In the genomic region with DNA sequence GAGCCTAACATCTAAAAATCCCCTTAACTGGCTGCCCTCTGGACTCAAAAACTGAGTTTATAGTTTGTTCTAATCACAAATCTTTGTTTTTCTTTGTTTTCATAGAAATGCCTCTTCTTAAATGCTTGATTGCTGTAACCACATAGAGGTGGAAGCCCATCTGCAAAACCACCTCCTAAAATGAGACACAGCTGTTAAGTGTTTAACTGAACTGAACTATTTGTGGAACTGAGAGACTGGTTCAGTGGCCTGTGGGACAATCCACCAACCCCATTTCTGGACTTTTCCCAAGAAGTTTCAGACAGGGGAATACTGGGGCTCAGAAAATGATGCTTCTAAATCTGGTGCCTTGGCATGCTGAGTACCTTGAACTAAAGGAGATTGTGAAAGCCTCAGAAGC, we compare ENCODE assay signal across 16 cellular contexts. TPM values are rescaled to one million over a fixed set of nuclear protein-coding genes. Genes with fewer than 3 reads are reported as not detected.
DNase-seq lines count a peak whose midpoint lies in the region; ATAC-seq, FAIRE-seq and TF ChIP-seq lines count a peak whose summit lies in the region.
"Had no signal": no experiment of that assay in that cellular context is flagged by ENCODE, and none has a peak within 500 bp of the region (broad histone marks: within the 10 kb centered on the region; RNA-seq: fewer than 3 reads in every experiment).

No MANE protein-coding gene starts in this region.

- no peaks in the 10 kb centered on the region for H3K27me3 ChIP-seq in GM12878 (replicated peaks in 1 of 2; ENCODE audit: control insufficient read depth in 2 of 2, insufficient read depth in 2 of 2, low read length in 1 of 2)

- H3K4me1 Mint-ChIP-seq in activated T-cell treated with anti-CD3 and anti-CD28 coated beads, Interleukin-2, amount 50 U/mL, for 72 hours (ENCODE audit: low read depth) = peaks cover 28% of the 10 kb centered on the region
- H3K4me1 Mint-ChIP-seq in stimulated activated naive B cell treated with anti-CD40 and anti-IgM and Interleukin-4, amounts not matched to agents 10 μg/mL and 1 μg/mL and 100 μg/mL, for 72 hours = peaks cover 9 to 12% of the 10 kb centered on the region in 2 donors

- H3K36me3 ChIP-seq in GM12878 (ENCODE audit: control insufficient read depth in 2 of 2, insufficient read depth in 2 of 2, low read length in 1 of 2) = no peaks in the 10 kb centered on the region
- H3K36me3 ChIP-seq: HAP-1 had no signal

- TF ChIP-seq EP300 in GM12878 (IDR thresholded peaks at IDR 0.05; ENCODE audit: borderline replicate concordance in 1 of 2, control insufficient read depth in 1 of 2, low read depth in 2 of 2, low read length in 2 of 2) = no peak

- CTCF ChIA-PET in GM12878 (lab: Yijun Ruan, JAX) = interaction anchor here (0.7 to 2.2 kb wide), 5 partner anchors 9 to 274 kb away, joined by 3 to 7 read pairs (median 6); no protein-coding TSS in a partner anchor

- RAD21 ChIA-PET in GM12878 (lab: Charles Lee; ENCODE audit: unreplicated experiment) = interaction anchor here (2.3 kb wide), 1 partner anchor 55 kb away, joined by 7 read pairs; no protein-coding TSS in a partner anchor

- TF ChIP-seq POLR2A in GM12878 (IDR thresholded peaks at IDR 0.05; ENCODE audit: low read depth, low read length) = no peak

- H3K9me3 ChIP-seq in GM12878 (replicated peaks; ENCODE audit: control insufficient read depth, insufficient read depth, low read length) = peaks cover 3% of the 10 kb centered on the region; the same call in 2 of the 3 replicates
- H3K9me3 ChIP-seq: HAP-1 had no signal

- no peak for TF ChIP-seq CTCF in GM12878 (IDR thresholded peaks at IDR 0.05 in 2 of 3, conservative IDR thresholded peaks at IDR 0.05 in 1 of 3; ENCODE audit: control insufficient read depth in 2 of 3, extremely low read depth in 1 of 3, insufficient read depth in 1 of 3, low read depth in 3 of 3, low read length in 3 of 3)

- H2AFZ ChIP-seq in GM12878 (ENCODE audit: control insufficient read depth, low read depth, low read length) = no peak overlapping the region

- H3K9me3 Mint-ChIP-seq in activated T-cell treated with anti-CD3 and anti-CD28 coated beads, Interleukin-2, amount 50 U/mL, for 72 hours = peaks cover 5 to 6% of the 10 kb centered on the region in 2 donors
- peaks cover 5 to 6% of the 10 kb centered on the region in 2 donors for H3K9me3 Mint-ChIP-seq in stimulated activated naive B cell treated with anti-CD40 and anti-IgM and Interleukin-4, amounts not matched to agents 10 μg/mL and 1 μg/mL and 100 μg/mL, for 72 hours
- H3K9me3 Mint-ChIP-seq: CD4-positive, alpha-beta T cell had no signal

- peaks cover 7% of the 10 kb centered on the region for H3K27me3 Mint-ChIP-seq in activated T-cell treated with anti-CD3 and anti-CD28 coated beads, Interleukin-2, amount 50 U/mL, for 72 hours (ENCODE audit: low read depth)
- H3K27me3 Mint-ChIP-seq in stimulated activated naive B cell treated with anti-CD40 and anti-IgM and Interleukin-4, amounts not matched to agents 10 μg/mL and 1 μg/mL and 100 μg/mL, for 72 hours = peaks cover 0 to 6% of the 10 kb centered on the region in 2 donors

- in situ Hi-C loops in GM12878 (cut with MboI) = no loop called here

- no peaks in the 10 kb centered on the region; the same call in 1 of the 2 replicates for H3K4me1 ChIP-seq in GM12878 (ENCODE audit: control insufficient read depth, insufficient read depth, low read length)
- H3K4me1 ChIP-seq: HAP-1 had no signal

- TF ChIP-seq RAD21 in GM12878 (IDR thresholded peaks at IDR 0.05; ENCODE audit: insufficient read depth, low read depth, low read length) = no peak

- H3K27ac Mint-ChIP-seq in activated T-cell treated with anti-CD3 and anti-CD28 coated beads, Interleukin-2, amount 50 U/mL, for 72 hours = peak overlapping the region; percentile 6
- H3K27ac Mint-ChIP-seq in stimulated activated naive B cell treated with anti-CD40 and anti-IgM and Interleukin-4, amounts not matched to agents 10 μg/mL and 1 μg/mL and 100 μg/mL, for 72 hours = no peak overlapping the region
- H3K27ac Mint-ChIP-seq: CD4-positive, alpha-beta T cell had no signal

- ATAC-seq in activated T-cell treated with anti-CD3 and anti-CD28 coated beads, Interleukin-2, amount 50 U/mL, for 72 hours (replicated peaks in 1 of 2) = no peak
- ATAC-seq in GM12878 (no peak), GM21367 (IDR thresholded peaks at IDR 0.05; ENCODE audit: unreplicated experiment) (no peak)
- peak; percentile 61 to 76 for ATAC-seq in stimulated activated naive B cell treated with anti-CD40 and anti-IgM and Interleukin-4, amounts not matched to agents 10 μg/mL and 1 μg/mL and 100 μg/mL, for 72 hours (replicated peaks)

- H3K9ac ChIP-seq in GM12878 (ENCODE audit: control insufficient read depth, insufficient read depth, low read length) = no peak overlapping the region

- SMC1A ChIA-PET in GM12878 (lab: Charles Lee; ENCODE audit: uncharacterized antibody, unreplicated experiment) = interaction anchor here (2.2 to 2.3 kb wide), 2 partner anchors 55 to 181 kb away, joined by 8 to 11 read pairs; no protein-coding TSS in a partner anchor

- FAIRE-seq in GM12878 (lab: Jason Lieb, UNC) = peak; percentile 64
- FAIRE-seq: GM12892, H1 had no signal

- H3K4me3 Mint-ChIP-seq in activated T-cell treated with anti-CD3 and anti-CD28 coated beads, Interleukin-2, amount 50 U/mL, for 72 hours = peak overlapping the region in 1 of 2 donors; percentile 5
- no peak overlapping the region for H3K4me3 Mint-ChIP-seq in stimulated activated naive B cell treated with anti-CD40 and anti-IgM and Interleukin-4, amounts not matched to agents 10 μg/mL and 1 μg/mL and 100 μg/mL, for 72 hours
- H3K4me3 Mint-ChIP-seq: CD4-positive, alpha-beta T cell had no signal

- no peak overlapping the region for H3K4me2 ChIP-seq in GM12878 (ENCODE audit: control insufficient read depth, insufficient read depth)

- intact Hi-C loops in GM12878 (cut with micrococcal nuclease; ENCODE audit: unreplicated experiment) = no loop called here

- no peaks in the 10 kb centered on the region for H3K79me2 ChIP-seq in GM12878 (ENCODE audit: control insufficient read depth, insufficient read depth, low read length)

- DNase-seq in activated T-cell treated with anti-CD3 and anti-CD28 coated beads, Interleukin-2, amount 50 U/mL, for 72 hours = no peak
- DNase-seq in activated T-cell treated with anti-CD3 and anti-CD28 coated beads for 4 hours (no peak), MV-4-11 (lab: John Stamatoyannopoulos, UW) (peak; percentile 23), GM12878 (ENCODE audit: low read depth, low spot score) (no peak), nucleus accumbens (lab: John Stamatoyannopoulos, UW) (no peak)
- no peak for DNase-seq in stimulated activated naive B cell treated with anti-CD40 and anti-IgM and Interleukin-4, amounts not matched to agents 10 μg/mL and 1 μg/mL and 100 μg/mL, for 72 hours
- DNase-seq: 8988T; AML-193; C1 segment of cervical spinal cord; Calu3; CD4-positive, alpha-beta T cell; DMS79 had no signal

- H3K36me3 Mint-ChIP-seq in activated T-cell treated with anti-CD3 and anti-CD28 coated beads, Interleukin-2, amount 50 U/mL, for 72 hours (ENCODE audit: insufficient read depth in 2 of 2) = peaks cover 0 to 4% of the 10 kb centered on the region in 2 donors
- H3K36me3 Mint-ChIP-seq in stimulated activated naive B cell treated with anti-CD40 and anti-IgM and Interleukin-4, amounts not matched to agents 10 μg/mL and 1 μg/mL and 100 μg/mL, for 72 hours = peaks cover 3 to 6% of the 10 kb centered on the region in 2 donors

- BruUV-seq in GM12878 (replicated peaks; lab: Mats Ljungman, UMichigan) = no TSS peak

- POLR2A ChIA-PET in GM12878 (lab: Charles Lee) = interaction anchor here (1.4 kb wide), 1 partner anchor 56 kb away, joined by 5 read pairs; no protein-coding TSS in a partner anchor

- H4K20me1 ChIP-seq in GM12878 (ENCODE audit: control insufficient read depth, insufficient read depth) = no peaks in the 10 kb centered on the region

- H3K27ac ChIP-seq in GM12878 (ENCODE audit: control insufficient read depth, insufficient read depth) = no peak overlapping the region

- no peak overlapping the region for H3K4me3 ChIP-seq in GM12878
- H3K4me3 ChIP-seq: HAP-1 had no signal

TF ChIP-seq in GM12878, 131 proteins besides CTCF, POLR2A, EP300 and RAD21:
- TF ChIP-seq RUNX3 (IDR thresholded peaks at IDR 0.05; ENCODE audit: low read length) = peak; percentile 80
- TF ChIP-seq RCOR1 (conservative IDR thresholded peaks at IDR 0.05; ENCODE audit: low read depth, low read length) = no peak
- TF ChIP-seq MEF2A (IDR thresholded peaks at IDR 0.05; ENCODE audit: insufficient read depth, low read depth, low read length) = peak; percentile 45; the same call in 1 of the 2 replicates
- 0 out of 2 replicates have a peak, but pooled peaks have one; percentile 57 for TF ChIP-seq MTA3 (IDR thresholded peaks at IDR 0.05; ENCODE audit: borderline replicate concordance, low read length)

RNA-seq across cellular contexts. Expression of a gene that starts 50.9 kb away (rescaled TPM):
- 10 to 100 TPM; 56.8 to 77.2 TPM for total RNA-seq in activated T-cell treated with anti-CD3 and anti-CD28 coated beads, Interleukin-2, amount 50 U/mL, for 72 hours
- total RNA-seq in GM12878 (2013; cell fraction: nucleolus; rRNA removed) = 49.7 and 55.0 TPM in 2 replicates
- total RNA-seq in GM12878 (2014; rRNA removed) (89.3 and 113 TPM in 2 replicates), GM12878 (2014; rRNA removed; fragmentation: Illumina TruSeq; extraction: Trizol) (96.5 and 99.3 TPM in 2 replicates), GM12878 (2021) (75.0 and 77.2 TPM in 2 replicates)
- polyA plus RNA-seq in GM12878 (2011; ENCODE audit: low read depth) = 29.1 TPM
- polyA plus RNA-seq in GM12878 (2011; rRNA removed) (75.1 and 98.9 TPM in 2 replicates), GM12878 (2014; fragmentation: Illumina TruSeq; extraction: Trizol) (81.2 and 95.6 TPM in 2 replicates), GM12878 (2014; fragmentation: Nextera tagmentation; extraction: Ambion mirVana) (10 to 100 TPM; 34.6 to 42.5 TPM), GM12878 (2014; rRNA removed) (51.8 and 62.9 TPM in 2 replicates), GM12878 (2016; fragmentation: Nextera tagmentation; extraction: Ambion mirVana) (100 to 1,000 TPM; 122 to 128 TPM)
- 28.8 and 35.5 TPM in 2 replicates for polyA plus RNA-seq in GM12878 (2011; cell fraction: cytosol; rRNA removed)
- 32.7 and 35.4 TPM in 2 replicates for polyA plus RNA-seq in GM12878 (2011; cell fraction: nucleus; rRNA removed)
- 41.6 and 48.4 TPM in 2 replicates for polyA plus RNA-seq in GM12878 (2012)
- 51.3 and 62.7 TPM in 2 replicates for polyA minus RNA-seq in GM12878 (2011; rRNA and poly(A)+ RNA removed)
- polyA minus RNA-seq in GM12878 (2011; cell fraction: cytosol; rRNA and poly(A)+ RNA removed) = 37.8 and 67.8 TPM in 2 replicates
- polyA minus RNA-seq in GM12878 (2011; cell fraction: nucleus; rRNA and poly(A)+ RNA removed) = 17.5 and 30.4 TPM in 2 replicates

Comparison
In these comparisons a context has a peak if more than half of its experiments do, and no peak if none do; other contexts are left out.
1. ATAC-seq: peak in stimulated activated naive B cell treated with anti-CD40 and anti-IgM and Interleukin-4, amounts not matched to agents 10 μg/mL and 1 μg/mL and 100 μg/mL, for 72 hours (2 of 2); none in activated T-cell treated with anti-CD3 and anti-CD28 coated beads, Interleukin-2, amount 50 U/mL, for 72 hours (0 of 2), GM12878 (single experiment) and GM21367 (single experiment).